In the genomic region with DNA sequence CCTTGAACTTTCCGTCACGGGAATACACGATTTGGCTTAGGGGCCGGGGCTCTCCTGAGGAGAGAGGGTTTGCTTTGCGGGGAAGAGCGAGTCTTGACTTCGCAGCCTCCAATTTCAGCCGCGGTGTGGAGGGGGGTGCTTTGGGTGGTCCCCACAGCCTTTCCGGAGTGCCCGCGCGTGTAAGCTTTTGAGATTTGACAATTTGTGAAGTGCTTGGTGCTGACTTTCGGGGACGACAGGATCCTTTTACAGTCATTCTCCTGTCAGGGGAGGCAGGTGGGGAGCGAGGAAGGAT, we compare ENCODE assay signal across 7 cellular contexts. TPM values are rescaled to one million over a fixed set of nuclear protein-coding genes. Genes with fewer than 3 reads are reported as not detected.
DNase-seq lines count a peak whose midpoint lies in the region; ATAC-seq, FAIRE-seq and TF ChIP-seq lines count a peak whose summit lies in the region.

No MANE protein-coding gene starts in this region.

- CTCF ChIA-PET in HCT116 (lab: Charles Lee), result no interaction called here

- H3K9me2 ChIP-seq in HCT116 (ENCODE audit: insufficient read depth), result no peaks in the 10 kb centered on the region

- H3K9ac ChIP-seq in HCT116 (ENCODE audit: low read length) (peak overlapping the region; percentile 59), endocrine pancreas (ENCODE audit: control insufficient read depth, insufficient read depth, low read length) (peak overlapping the region; percentile 87)

- H3K27me3 ChIP-seq in HCT116 (ENCODE audit: insufficient read depth, low read length) (no peaks in the 10 kb centered on the region), endocrine pancreas (ENCODE audit: control insufficient read depth, insufficient read depth, low read length) (no peaks in the 10 kb centered on the region), osteoblast (ENCODE audit: insufficient read depth, low read length) (no peaks in the 10 kb centered on the region)

- H3K4me3 ChIP-seq in HCT116 (replicated peaks in 1 of 2; ENCODE audit: low read depth in 1 of 2, low read length in 2 of 2), result peak overlapping the region; percentile 47 to 60
- peak overlapping the region; percentile 62 for H3K4me3 ChIP-seq in endocrine pancreas (ENCODE audit: control insufficient read depth, insufficient read depth, low read length)
- H3K4me3 ChIP-seq in osteoblast (ENCODE audit: insufficient read depth, low read length), result peak overlapping the region; percentile 83

- H3K27ac ChIP-seq in HCT116 (ENCODE audit: low read depth, low read length) (peak overlapping the region; percentile 45; the same call in 1 of the 2 replicates), osteoblast (ENCODE audit: low read depth, low read length) (peak overlapping the region; percentile 95)

- TSS peak; percentile 56 for BruUV-seq in HCT116 (replicated peaks; lab: Mats Ljungman, UMichigan)

- DNase-seq in HCT116 (ENCODE audit: low read depth, low spot score) (no peak), T-helper 9 cell (peak; percentile 20), osteoblast (ENCODE audit: insufficient read length, low spot score, missing footprints) (no peak), SKM-1 (lab: John Stamatoyannopoulos, UW; ENCODE audit: unreplicated experiment) (no peak), DMS53 (lab: John Stamatoyannopoulos, UW) (no peak), GM12892 (ENCODE audit: insufficient read length) (no peak)

- H3K9me3 ChIP-seq in HCT116 (ENCODE audit: control insufficient read depth in 1 of 2, insufficient read depth in 1 of 2, low read depth in 1 of 2, low read length in 2 of 2), result no peaks in the 10 kb centered on the region
- no peaks in the 10 kb centered on the region for H3K9me3 ChIP-seq in endocrine pancreas (ENCODE audit: control insufficient read depth, low read length)
- H3K9me3 ChIP-seq in osteoblast (ENCODE audit: low read depth, low read length), result no peaks in the 10 kb centered on the region

- no peaks in the 10 kb centered on the region for H4K20me1 ChIP-seq in HCT116 (ENCODE audit: insufficient read depth)
- H4K20me1 ChIP-seq in osteoblast (ENCODE audit: insufficient read depth, low read length), result no peaks in the 10 kb centered on the region

- no peak for TF ChIP-seq CTCF in HCT116 (IDR thresholded peaks at IDR 0.05 in 2 of 3, conservative IDR thresholded peaks at IDR 0.05 in 1 of 3; ENCODE audit: borderline replicate concordance in 1 of 3, insufficient read depth in 1 of 3, low read depth in 2 of 3, low read length in 2 of 3)
- no peak for TF ChIP-seq CTCF in osteoblast (IDR thresholded peaks at IDR 0.05; ENCODE audit: extremely low read depth, low read depth, low read length)

- no peak for ATAC-seq in HCT116

- H2AFZ ChIP-seq in HCT116 (ENCODE audit: low read depth, low read length, poor library complexity, severe bottlenecking), result no peak overlapping the region
- peak overlapping the region; percentile 71 for H2AFZ ChIP-seq in osteoblast (ENCODE audit: low read length)

- TF ChIP-seq POLR2A in HCT116 (IDR thresholded peaks at IDR 0.05; ENCODE audit: borderline replicate concordance, extremely low read depth, insufficient read depth, insufficient read length) (no peak), GM12892 (IDR thresholded peaks at IDR 0.05; ENCODE audit: low read depth, low read length) (no peak)

- FAIRE-seq in GM12892 (lab: Jason Lieb, UNC), result no peak

- H3K4me2 ChIP-seq in HCT116 (ENCODE audit: low read length) (peak overlapping the region; percentile 82), osteoblast (ENCODE audit: insufficient read depth, low read length) (peak overlapping the region; percentile 85)

- H3K36me3 ChIP-seq in HCT116 (ENCODE audit: control insufficient read depth in 1 of 2, insufficient read depth in 2 of 2, low read length in 2 of 2) (no peaks in the 10 kb centered on the region), endocrine pancreas (ENCODE audit: control insufficient read depth, insufficient read depth, low read length) (no peaks in the 10 kb centered on the region), osteoblast (ENCODE audit: insufficient read depth, low read length) (no peaks in the 10 kb centered on the region)

- H3K79me2 ChIP-seq in HCT116 (ENCODE audit: insufficient read depth, low read length) (peaks cover 3% of the 10 kb centered on the region; the same call in 1 of the 2 replicates), osteoblast (ENCODE audit: insufficient read depth, low read length) (peaks cover 44% of the 10 kb centered on the region)

- RAD21 ChIA-PET in HCT116 (lab: Charles Lee; ENCODE audit: low non-redundant PET in 1 of 2, low total read pairs in 2 of 2, uncharacterized antibody in 2 of 2, unreplicated experiment in 2 of 2), result interaction anchor here in 1 of 2 experiments (0.7 kb wide), 1 partner anchor 12 kb away, joined by 3 read pairs; no protein-coding TSS in a partner anchor

- no peak for TF ChIP-seq RAD21 in HCT116 (IDR thresholded peaks at IDR 0.05; ENCODE audit: low read depth)

- H3K4me1 ChIP-seq in HCT116 (ENCODE audit: control insufficient read depth in 1 of 2, insufficient read depth in 2 of 2, low read length in 2 of 2) (peaks cover 3 to 17% of the 10 kb centered on the region in 2 experiments; a peak in 1 of 4 replicates), endocrine pancreas (ENCODE audit: control insufficient read depth, insufficient read depth, low read length) (no peaks in the 10 kb centered on the region), osteoblast (ENCODE audit: insufficient read depth, low read length) (peaks cover 4% of the 10 kb centered on the region)

- POLR2A ChIA-PET in HCT116 (lab: Charles Lee), result interaction anchor here (0.6 kb wide), 1 partner anchor 12 kb away, joined by 3 read pairs; no protein-coding TSS in a partner anchor

- intact Hi-C loops in HCT116 (cut with micrococcal nuclease), result no loop called here

TF ChIP-seq in HCT116, 20 proteins besides CTCF, POLR2A, EP300 and RAD21:
- TF ChIP-seq, protein P1, sequence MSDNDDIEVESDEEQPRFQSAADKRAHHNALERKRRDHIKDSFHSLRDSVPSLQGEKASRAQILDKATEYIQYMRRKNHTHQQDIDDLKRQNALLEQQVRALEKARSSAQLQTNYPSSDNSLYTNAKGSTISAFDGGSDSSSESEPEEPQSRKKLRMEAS (IDR thresholded peaks at IDR 0.05), result peak; percentile 2; the same call in 1 of the 2 replicates
- TF ChIP-seq, protein P2, sequence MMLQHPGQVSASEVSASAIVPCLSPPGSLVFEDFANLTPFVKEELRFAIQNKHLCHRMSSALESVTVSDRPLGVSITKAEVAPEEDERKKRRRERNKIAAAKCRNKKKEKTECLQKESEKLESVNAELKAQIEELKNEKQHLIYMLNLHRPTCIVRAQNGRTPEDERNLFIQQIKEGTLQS (IDR thresholded peaks at IDR 0.05), result no peak
- no peak for TF ChIP-seq SRF (IDR thresholded peaks at IDR 0.05; ENCODE audit: low read depth)

RNA-seq across cellular contexts. Expression of a gene that starts 0.4 kb away (rescaled TPM):
- total RNA-seq in HCT116 (2021; ENCODE audit: unreplicated experiment) (2.7 TPM), osteoblast (12.3 and 12.7 TPM in 2 replicates)
- 1.7 TPM in 2 replicates for polyA plus RNA-seq in HCT116 (2012)
- polyA plus RNA-seq in GM12892 (2012; ENCODE audit: missing spikeins), result not detected
